Comparison of ENCODE assay signal across 9 cellular contexts in genomic region chr7:127391591-127392181, GRCh38. TPM values are rescaled to one million over a fixed set of nuclear protein-coding genes. Genes with fewer than 3 reads are reported as not detected.
A peak's percentile ranks its signal among the peaks of the same experiment; 100 is the strongest.
DNase-seq lines count a peak whose midpoint lies in the region; FAIRE-seq and TF ChIP-seq lines count a peak whose summit lies in the region.
"Had no signal": no experiment of that assay in that cellular context is flagged by ENCODE, and none has a peak within 500 bp of the region (broad histone marks: within the 10 kb centered on the region; RNA-seq: fewer than 3 reads in every experiment).

No MANE protein-coding gene starts in this region.

- H3K4me1 Mint-ChIP-seq in neural crest cell, result peaks cover 28% of the 10 kb centered on the region

- H3K4me3 Mint-ChIP-seq in neural crest cell, result peak overlapping the region; percentile 99

- DNase-seq in DMS 273 (lab: John Stamatoyannopoulos, UW; ENCODE audit: unreplicated experiment), result peak; percentile 76
- DNase-seq in DMS 273 treated with DMSO at 0.1 percent for 48 hours (lab: John Stamatoyannopoulos, UW), result no peak
- DNase-seq in HEK293T (ENCODE audit: extremely low spot score), result peak; percentile 35
- DNase-seq in NAMALWA (ENCODE audit: low spot score), result peak; percentile 72
- DNase-seq in activated T-helper 1 cell treated with Interleukin-2 at 50 U/mL for 16 hours (ENCODE audit: low read depth), result peak; percentile 36
- peak; percentile 30 for DNase-seq in fibroblast of peridontal ligament (ENCODE audit: extremely low read depth)
- DNase-seq in neural crest cell (ENCODE audit: low read depth, low spot score), result peak; percentile 9
- peak; percentile 8 for DNase-seq in urothelium cell line (ENCODE audit: low spot score)

- peaks cover 13% of the 10 kb centered on the region for H3K36me3 Mint-ChIP-seq in neural crest cell (ENCODE audit: low read depth)

- CTCF ChIA-PET in HEK293T (lab: Yijun Ruan, JAX), result no interaction called here

- POLR2A ChIA-PET in HEK293T (lab: Yijun Ruan, JAX), result interaction anchor here (1.0 to 2.2 kb wide), 6 partner anchors 8 to 195 kb away, joined by 3 to 6 read pairs (median 4); no protein-coding TSS in a partner anchor

- TF ChIP-seq CTCF in neural crest cell (conservative IDR thresholded peaks at IDR 0.05), result no peak

- H3K9me3 Mint-ChIP-seq in neural crest cell, result no peaks in the 10 kb centered on the region

- peaks cover 35% of the 10 kb centered on the region for H3K27me3 Mint-ChIP-seq in neural crest cell (ENCODE audit: low read depth)

- no peak for FAIRE-seq in urothelium cell line (lab: Jason Lieb, UNC)
- FAIRE-seq: A204.1 had no signal

- peak overlapping the region; percentile 90 for H3K27ac Mint-ChIP-seq in neural crest cell (ENCODE audit: unreplicated experiment)

TF ChIP-seq in HEK293T, 16 proteins besides CTCF, POLR2A, EP300 and RAD21:
- no peak for TF ChIP-seq SP1 (IDR thresholded peaks at IDR 0.05)
- no peak for TF ChIP-seq FOXA1 (IDR thresholded peaks at IDR 0.05)
- TF ChIP-seq FOXM1 (IDR thresholded peaks at IDR 0.05; ENCODE audit: borderline replicate concordance), result no peak
- TF ChIP-seq, protein P1, sequence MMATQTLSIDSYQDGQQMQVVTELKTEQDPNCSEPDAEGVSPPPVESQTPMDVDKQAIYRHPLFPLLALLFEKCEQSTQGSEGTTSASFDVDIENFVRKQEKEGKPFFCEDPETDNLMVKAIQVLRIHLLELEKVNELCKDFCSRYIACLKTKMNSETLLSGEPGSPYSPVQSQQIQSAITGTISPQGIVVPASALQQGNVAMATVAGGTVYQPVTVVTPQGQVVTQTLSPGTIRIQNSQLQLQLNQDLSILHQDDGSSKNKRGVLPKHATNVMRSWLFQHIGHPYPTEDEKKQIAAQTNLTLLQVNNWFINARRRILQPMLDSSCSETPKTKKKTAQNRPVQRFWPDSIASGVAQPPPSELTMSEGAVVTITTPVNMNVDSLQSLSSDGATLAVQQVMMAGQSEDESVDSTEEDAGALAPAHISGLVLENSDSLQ (IDR thresholded peaks at IDR 0.05), result no peak
- TF ChIP-seq LEF1 (IDR thresholded peaks at IDR 0.05; ENCODE audit: borderline replicate concordance), result no peak
- TF ChIP-seq L3MBTL2 (conservative IDR thresholded peaks at IDR 0.05), result no peak
- TF ChIP-seq TARDBP (IDR thresholded peaks at IDR 0.05), result no peak
- TF ChIP-seq NFRKB (IDR thresholded peaks at IDR 0.05), result no peak
- no peak for TF ChIP-seq ZNF384 (IDR thresholded peaks at IDR 0.05)
- TF ChIP-seq SUZ12 (IDR thresholded peaks at IDR 0.05), result no peak
- no peak for TF ChIP-seq ARNT (IDR thresholded peaks at IDR 0.05)

RNA-seq across cellular contexts. Expression of gene ZNF800, which starts 0.8 kb away (rescaled TPM):
- 29.5 and 29.8 TPM in 2 replicates for total RNA-seq in neural crest cell
